Comparison of ENCODE assay signal across 8 cellular contexts in genomic region chr5:180353226-180353962, GRCh38. TPM values are rescaled to one million over a fixed set of nuclear protein-coding genes. Genes with fewer than 3 reads are reported as not detected.
DNase-seq lines count a peak whose midpoint lies in the region; FAIRE-seq and TF ChIP-seq lines count a peak whose summit lies in the region.

TSS of gene GFPT2 (minus strand) at chr5:180353336. CDS start at chr5:180353217, 119 bp downstream.

- peaks cover 25% of the 10 kb centered on the region for H3K4me1 Mint-ChIP-seq in chondrocyte (ENCODE audit: low read depth)

- H3K36me3 Mint-ChIP-seq in chondrocyte (ENCODE audit: low read depth): no peaks in the 10 kb centered on the region

- TF ChIP-seq CTCF in D721Med (IDR thresholded peaks at IDR 0.05; ENCODE audit: insufficient read depth, missing control alignments): no peak
- TF ChIP-seq CTCF in chondrocyte (IDR thresholded peaks at IDR 0.05): no peak
- TF ChIP-seq CTCF in kidney epithelial cell (IDR thresholded peaks at IDR 0.05; ENCODE audit: insufficient read depth, low read length, poor library complexity, severe bottlenecking): no peak
- no peak for TF ChIP-seq CTCF in MM.1S (IDR thresholded peaks at IDR 0.05; ENCODE audit: low read length)

- no peaks in the 10 kb centered on the region for H4K20me1 ChIP-seq in MM.1S (ENCODE audit: insufficient read depth, low read length)

- no peak for FAIRE-seq in D721Med (lab: Jason Lieb, UNC)
- no peak for FAIRE-seq in H54 (lab: Jason Lieb, UNC)

- no peaks in the 10 kb centered on the region for H3K9me2 ChIP-seq in MM.1S (replicated peaks; ENCODE audit: insufficient read depth, low read length)

- no peak within 1 kb of the TSS for H3K4me2 ChIP-seq in MM.1S (ENCODE audit: low read depth, low read length)

- no peak within 1 kb of the TSS for H3K9ac ChIP-seq in MM.1S (ENCODE audit: low read length)

- no peak within 1 kb of the TSS for H2AFZ ChIP-seq in MM.1S (ENCODE audit: low read length)

- H3K36me3 ChIP-seq in kidney epithelial cell (ENCODE audit: control insufficient read depth, insufficient read depth, low read length) (no peaks in the 10 kb centered on the region), MM.1S (replicated peaks; ENCODE audit: insufficient read depth, low read length) (no peaks in the 10 kb centered on the region)

- H3K27me3 Mint-ChIP-seq in chondrocyte (ENCODE audit: low read depth): no peaks in the 10 kb centered on the region

- peak; percentile 90 for TF ChIP-seq POLR2A in H54 (IDR thresholded peaks at IDR 0.05; ENCODE audit: low read depth, low read length)

- no peaks in the 10 kb centered on the region for H3K9me3 Mint-ChIP-seq in chondrocyte (ENCODE audit: low read depth)

- DNase-seq in D721Med (ENCODE audit: insufficient read length, low spot score) (peak; percentile 99), H54 (ENCODE audit: insufficient read length, low spot score) (peak; percentile 86), NCI-H1417 (lab: John Stamatoyannopoulos, UW) (peak; percentile 50 to 80 (median 77)), chondrocyte (ENCODE audit: low spot score) (no peak), kidney epithelial cell (ENCODE audit: low read depth) (no peak), MM.1S (no peak)
- DNase-seq in activated CD4-positive, alpha-beta T cell treated with anti-CD3 and anti-CD28 coated beads for 4 hours: peak; percentile 67 to 74
- DNase-seq in stimulated activated CD4-positive, alpha-beta T cell treated with anti-CD3 and anti-CD28 coated beads, Interleukin-15, amount 100 ng/mL, for 1 hour (ENCODE audit: low read depth in 1 of 2, low spot score in 1 of 2): peak; percentile 61 to 66

- H3K27ac Mint-ChIP-seq in chondrocyte (ENCODE audit: unreplicated experiment): no peak within 1 kb of the TSS

- H3K27me3 ChIP-seq in kidney epithelial cell (ENCODE audit: control insufficient read depth, insufficient read depth, low read length) (peaks cover 39% of the 10 kb centered on the region), MM.1S (replicated peaks; ENCODE audit: insufficient read depth, low read length) (peaks cover 4% of the 10 kb centered on the region; the same call in 1 of the 2 replicates)

- no peaks in the 10 kb centered on the region for H3K9me3 ChIP-seq in MM.1S (replicated peaks; ENCODE audit: insufficient read depth, low read length)

- no peaks in the 10 kb centered on the region for H3F3A ChIP-seq in MM.1S (ENCODE audit: insufficient read depth, low read length)

- H3K4me1 ChIP-seq in MM.1S (ENCODE audit: low read length): no peaks in the 10 kb centered on the region

- H3K27ac ChIP-seq in MM.1S (ENCODE audit: low read length): no peak within 1 kb of the TSS

- H3K4me3 Mint-ChIP-seq in chondrocyte (ENCODE audit: unreplicated experiment): peak within 1 kb of the TSS; percentile 77

- H3K79me2 ChIP-seq in MM.1S (ENCODE audit: low read length): no peaks in the 10 kb centered on the region

- H3K4me3 ChIP-seq in kidney epithelial cell (ENCODE audit: low read depth, low read length) (peak within 1 kb of the TSS; percentile 47), MM.1S (ENCODE audit: low read length) (no peak within 1 kb of the TSS)

RNA-seq across cellular contexts. Expression of gene GFPT2, which starts in this region (rescaled TPM):
- 16.8 to 46.1 TPM (median 18.8 TPM) in 3 replicates for total RNA-seq in chondrocyte
- 4.0 and 7.7 TPM in 2 replicates for total RNA-seq in kidney epithelial cell

Comparison
In these comparisons a context has a peak if more than half of its experiments do, and no peak if none do; other contexts are left out.
1. DNase-seq: peak in D721Med (single experiment), H54 (single experiment), NCI-H1417 (3 of 3), activated CD4-positive, alpha-beta T cell treated with anti-CD3 and anti-CD28 coated beads for 4 hours (2 of 2) and stimulated activated CD4-positive, alpha-beta T cell treated with anti-CD3 and anti-CD28 coated beads, Interleukin-15, amount 100 ng/mL, for 1 hour (2 of 2); none in chondrocyte (single experiment), kidney epithelial cell (single experiment) and MM.1S (single experiment).